In the genomic region with DNA sequence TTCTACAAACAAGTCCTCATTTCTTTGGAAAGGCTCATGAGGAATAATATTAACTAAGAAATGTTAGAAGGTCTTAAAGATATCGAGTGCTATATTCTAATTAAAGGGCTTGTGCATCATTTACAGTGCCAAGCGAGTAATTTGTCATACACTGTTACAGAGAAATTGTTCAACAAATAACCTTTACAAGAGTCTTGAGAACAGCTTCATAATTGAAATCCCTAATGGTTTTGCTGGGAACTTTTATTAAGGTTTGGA, we compare ENCODE assay signal across 20 cellular contexts.
"Had no signal": no experiment of that assay in that cellular context is flagged by ENCODE, and none has a peak within 500 bp of the region (broad histone marks: within the 10 kb centered on the region; RNA-seq: fewer than 3 reads in every experiment).

No MANE protein-coding gene starts in this region.

- H2AFZ ChIP-seq: hepatocyte had no signal

- H3K27ac Mint-ChIP-seq: activated naive CD4-positive, alpha-beta T cell treated with anti-CD3 and anti-CD28 coated beads for 36 hours; stimulated activated naive CD8-positive, alpha-beta T cell treated with anti-CD3 and anti-CD28 coated beads, Interleukin-15, amount 100 ng/mL, for 72 hours; T-cell; type B pancreatic cell had no signal

- H3K27me3 Mint-ChIP-seq: brain; stimulated activated naive CD8-positive, alpha-beta T cell treated with anti-CD3 and anti-CD28 coated beads, Interleukin-15, amount 100 ng/mL, for 72 hours; T-cell had no signal

- H3K36me3 Mint-ChIP-seq: brain, T-cell, type B pancreatic cell had no signal

- H3K4me2 ChIP-seq: hepatocyte, smooth muscle cell had no signal

- H3K9me3 Mint-ChIP-seq: activated naive CD4-positive, alpha-beta T cell treated with anti-CD3 and anti-CD28 coated beads for 36 hours; activated T-cell treated with anti-CD3 and anti-CD28 coated beads, Interleukin-2, amount 50 U/mL, for 4 hours; brain; neural crest cell; stimulated activated naive CD8-positive, alpha-beta T cell treated with anti-CD3 and anti-CD28 coated beads, Interleukin-15, amount 100 ng/mL, for 72 hours; T-cell; type B pancreatic cell had no signal

- H3K4me3 ChIP-seq: coronary artery, hepatocyte, lung, smooth muscle cell, suprapubic skin had no signal

- H3K36me3 ChIP-seq: suprapubic skin had no signal

- DNase-seq: activated CD4-positive, alpha-beta T cell treated with anti-CD3 and anti-CD28 coated beads, Interleukin-2, amount 50 U/mL, for 1 hour; activated CD8-positive, alpha-beta memory T cell treated with anti-CD3 and anti-CD28 coated beads, Interleukin-2, amount 50 U/mL, for 4 hours; activated naive CD4-positive, alpha-beta T cell treated with anti-CD3 and anti-CD28 coated beads for 36 hours; activated T-cell treated with anti-CD3 and anti-CD28 coated beads, Interleukin-2, amount 50 U/mL, for 4 hours; anterior cingulate cortex; left cardiac atrium; midbrain; stimulated activated CD4-positive, alpha-beta T cell treated with anti-CD3 and anti-CD28 coated beads, Interleukin-4, amount 100 ng/mL, for 1 hour; stimulated activated naive CD8-positive, alpha-beta T cell treated with anti-CD3 and anti-CD28 coated beads, Interleukin-15, amount 100 ng/mL, for 72 hours; T-cell had no signal

- H3K79me2 ChIP-seq: hepatocyte had no signal

- H3K4me1 Mint-ChIP-seq: stimulated activated naive CD8-positive, alpha-beta T cell treated with anti-CD3 and anti-CD28 coated beads, Interleukin-15, amount 100 ng/mL, for 72 hours; T-cell had no signal

- H3K4me3 Mint-ChIP-seq: activated naive CD4-positive, alpha-beta T cell treated with anti-CD3 and anti-CD28 coated beads for 36 hours; activated T-cell treated with anti-CD3 and anti-CD28 coated beads, Interleukin-2, amount 50 U/mL, for 4 hours; brain; neural crest cell; stimulated activated naive CD8-positive, alpha-beta T cell treated with anti-CD3 and anti-CD28 coated beads, Interleukin-15, amount 100 ng/mL, for 72 hours; T-cell; type B pancreatic cell had no signal

- H3K27me3 ChIP-seq: hepatocyte had no signal

- H3K9me3 ChIP-seq: suprapubic skin had no signal

- ATAC-seq: activated CD4-positive, CD25-positive, alpha-beta regulatory T cell treated with anti-CD3 and anti-CD28 coated beads, Interleukin-2, amount 50 U/mL, for 24 hours; activated T-cell treated with anti-CD3 and anti-CD28 coated beads, Interleukin-2, amount 50 U/mL, for 4 hours; sciatic nerve; stimulated activated naive CD8-positive, alpha-beta T cell treated with anti-CD3 and anti-CD28 coated beads, Interleukin-15, amount 100 ng/mL, for 72 hours; T-cell had no signal

- H3K27ac ChIP-seq: coronary artery, hepatocyte, suprapubic skin had no signal
